In the genomic region with DNA sequence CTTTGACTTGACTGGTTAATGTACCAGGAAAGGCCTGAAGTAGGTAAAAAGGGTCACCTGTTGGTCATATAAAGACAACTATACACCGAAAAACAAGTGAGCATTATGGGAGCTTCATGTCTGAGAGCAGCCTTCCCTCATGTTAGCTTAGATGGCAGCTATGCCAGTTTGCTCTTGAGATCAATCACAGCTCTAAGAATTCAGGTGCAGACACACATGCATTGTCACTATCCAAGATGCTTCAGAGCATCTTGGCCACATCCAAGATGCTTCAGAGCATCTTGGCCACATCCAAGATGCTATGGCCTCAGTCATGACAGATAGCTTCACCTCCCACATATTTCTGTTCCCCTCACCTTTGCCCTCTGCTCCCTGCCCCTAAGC, we compare ENCODE assay signal across 1 cellular context.
TF ChIP-seq lines count a peak whose summit lies in the region.

No MANE protein-coding gene starts in this region.

TF ChIP-seq in K562, 482 proteins besides CTCF, POLR2A, EP300 and RAD21:
- TF ChIP-seq NR2C1 (IDR thresholded peaks at IDR 0.05), result no peak
- TF ChIP-seq NR2C1 (tag; IDR thresholded peaks at IDR 0.05), result peak; percentile 53
- no peak for TF ChIP-seq NR2C2 (CRISPR knock-in tag; IDR thresholded peaks at IDR 0.05)
- peak; percentile 46; the same call in 1 of the 2 replicates for TF ChIP-seq NR2C2 (tag; IDR thresholded peaks at IDR 0.05)
- TF ChIP-seq NFXL1 (CRISPR knock-in tag; IDR thresholded peaks at IDR 0.05), result no peak
